Comparison of ENCODE assay signal across 28 cellular contexts in genomic region chr9:36007852-36008251, GRCh38. TPM values are rescaled to one million over a fixed set of nuclear protein-coding genes. Genes with fewer than 3 reads are reported as not detected.
"Had no signal": no experiment of that assay in that cellular context is flagged by ENCODE, and none has a peak within 500 bp of the region (broad histone marks: within the 10 kb centered on the region; RNA-seq: fewer than 3 reads in every experiment).

No MANE protein-coding gene starts in this region.

- H3K9me3 ChIP-seq: breast epithelium, lower lobe of right lung, vagina had no signal

- H3K9ac ChIP-seq: neural progenitor cell had no signal

- H3K4me1 ChIP-seq: breast epithelium, foreskin keratinocyte, neural progenitor cell, vagina had no signal

- DNase-seq: activated CD4-positive, alpha-beta T cell treated with anti-CD3 and anti-CD28 coated beads, Interleukin-2, amount 50 U/mL, for 48 hours; activated CD8-positive, alpha-beta memory T cell treated with anti-CD3 and anti-CD28 coated beads, Interleukin-2, amount 50 U/mL, for 48 hours; activated naive CD4-positive, alpha-beta T cell treated with Interleukin-2 at 50 U/mL for 16 hours; activated naive CD8-positive, alpha-beta T cell treated with anti-CD3 and anti-CD28 coated beads, Interleukin-2, amount 10 ng/mL, durations not matched to agents 7 days and 5 days; activated T-cell treated with anti-CD3 and anti-CD28 coated beads, Interleukin-2, amount 50 U/mL, for 4 hours; amniotic stem cell; cerebellar nuclear complex; effector CD4-positive, alpha-beta T cell; foreskin keratinocyte; lower lobe of right lung; naive thymus-derived CD8-positive, alpha-beta T cell; stimulated activated CD4-positive, alpha-beta T cell treated with anti-CD3 and anti-CD28 coated beads, Interleukin-2, amount 100 ng/mL, for 48 hours; stimulated activated CD8-positive, alpha-beta memory T cell treated with anti-CD3 and anti-CD28 coated beads, Interleukin-4, amount 100 ng/mL, for 48 hours; stimulated activated naive B cell treated with anti-CD40 and anti-IgM and Interleukin-4, amounts not matched to agents 10 μg/mL and 1 μg/mL and 100 μg/mL, for 72 hours; T-helper 9 cell; trophoblast cell had no signal

- H2AFZ ChIP-seq: neural progenitor cell had no signal

- H3K4me2 ChIP-seq: neural progenitor cell had no signal

- H3K4me3 ChIP-seq: lower lobe of right lung, neural progenitor cell, vagina had no signal

- H3K36me3 ChIP-seq: breast epithelium, lower lobe of right lung, neural progenitor cell, vagina had no signal

- ATAC-seq: foreskin keratinocyte, lower lobe of right lung had no signal

- H3K27me3 ChIP-seq: breast epithelium, vagina had no signal

RNA-seq across cellular contexts. Expression of gene OR2S2, which starts 49.9 kb away (rescaled TPM):
- total RNA-seq: activated CD8-positive, alpha-beta memory T cell treated with anti-CD3 and anti-CD28 coated beads for 36 hours; activated naive CD8-positive, alpha-beta T cell treated with anti-CD3 and anti-CD28 coated beads, Interleukin-2, amount 10 ng/mL, durations not matched to agents 7 days and 5 days; activated T-cell treated with anti-CD3 and anti-CD28 coated beads, Interleukin-2, amount 50 U/mL, for 4 hours; activated T-helper 2 cell treated with anti-CD3 and anti-CD28 coated beads, Interferon-gamma antibody, Interleukin-2, Interleukin-4, amounts not matched to agents 10 μg/mL and 5 μg/mL and 100 μg/mL, durations not matched to agents 14 hours and 24 hours and 36 hours; breast epithelium; foreskin keratinocyte; kidney epithelial cell; left lobe of liver; lower lobe of right lung; naive thymus-derived CD8-positive, alpha-beta T cell; osteocyte; progenitor cell of endocrine pancreas; temporal lobe; vagina; WTC11 had no signal
- polyA plus RNA-seq: esophagus; foreskin keratinocyte; naive thymus-derived CD8-positive, alpha-beta T cell had no signal
